In the genomic region with DNA sequence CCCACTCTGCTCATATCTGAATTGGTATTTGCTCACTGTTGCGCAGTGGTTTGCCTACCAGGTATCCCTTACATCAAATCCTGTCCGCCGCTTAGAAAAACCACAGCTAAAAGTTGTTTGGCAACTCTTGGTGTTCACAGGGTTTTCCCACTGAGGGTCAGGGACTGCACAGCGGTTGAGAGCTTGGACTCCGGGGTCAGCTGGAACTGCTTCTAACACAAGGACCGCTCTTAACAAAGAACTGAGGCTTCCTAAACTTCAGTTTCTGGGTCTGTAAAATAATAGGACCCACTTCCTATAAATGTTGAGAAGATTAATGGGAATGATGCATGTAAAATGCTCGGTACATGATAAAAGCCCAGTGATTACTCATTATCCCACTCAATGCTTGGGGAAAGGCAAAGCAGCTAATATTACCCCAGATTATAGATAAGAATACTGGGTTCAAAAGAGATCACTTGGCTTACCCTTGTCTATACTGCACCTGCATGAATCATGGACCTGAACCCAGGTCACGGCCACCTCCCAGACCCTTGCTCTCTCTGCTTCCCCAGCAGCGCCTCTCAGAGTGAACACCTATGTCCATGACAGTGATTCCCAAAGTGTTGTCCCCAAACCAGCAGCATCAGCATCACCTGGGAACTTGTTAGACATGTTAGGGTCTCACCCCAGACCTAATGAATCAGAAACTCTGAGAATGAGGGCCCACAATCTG, we compare ENCODE assay signal across 1 cellular context.
TF ChIP-seq lines count a peak whose summit lies in the region.

No MANE protein-coding gene starts in this region.

TF ChIP-seq in H1, 55 proteins besides CTCF, POLR2A, EP300 and RAD21:
- no peak for TF ChIP-seq TCF12 (IDR thresholded peaks at IDR 0.05; ENCODE audit: low read depth, low read length)
- TF ChIP-seq, protein P1, sequence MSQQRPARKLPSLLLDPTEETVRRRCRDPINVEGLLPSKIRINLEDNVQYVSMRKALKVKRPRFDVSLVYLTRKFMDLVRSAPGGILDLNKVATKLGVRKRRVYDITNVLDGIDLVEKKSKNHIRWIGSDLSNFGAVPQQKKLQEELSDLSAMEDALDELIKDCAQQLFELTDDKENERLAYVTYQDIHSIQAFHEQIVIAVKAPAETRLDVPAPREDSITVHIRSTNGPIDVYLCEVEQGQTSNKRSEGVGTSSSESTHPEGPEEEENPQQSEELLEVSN (IDR thresholded peaks at IDR 0.05): no peak
- no peak for TF ChIP-seq SIN3A (conservative IDR thresholded peaks at IDR 0.05 in 1 of 2, IDR thresholded peaks at IDR 0.05 in 1 of 2; ENCODE audit: low read depth in 1 of 2, low read length in 2 of 2)
- TF ChIP-seq TEAD4 (IDR thresholded peaks at IDR 0.05; ENCODE audit: low read depth, low read length): no peak
- no peak for TF ChIP-seq GABPA (IDR thresholded peaks at IDR 0.05; ENCODE audit: borderline replicate concordance, insufficient read depth, low read length)
- no peak for TF ChIP-seq SAP30 (IDR thresholded peaks at IDR 0.05; ENCODE audit: insufficient read depth, insufficient replicate concordance, low read length)
- no peak for TF ChIP-seq NANOG (IDR thresholded peaks at IDR 0.05; ENCODE audit: insufficient read depth, low read depth, low read length, poor library complexity, severe bottlenecking)
- no peak for TF ChIP-seq PHF8 (conservative IDR thresholded peaks at IDR 0.05; ENCODE audit: low read depth, low read length)
- TF ChIP-seq, protein P2, sequence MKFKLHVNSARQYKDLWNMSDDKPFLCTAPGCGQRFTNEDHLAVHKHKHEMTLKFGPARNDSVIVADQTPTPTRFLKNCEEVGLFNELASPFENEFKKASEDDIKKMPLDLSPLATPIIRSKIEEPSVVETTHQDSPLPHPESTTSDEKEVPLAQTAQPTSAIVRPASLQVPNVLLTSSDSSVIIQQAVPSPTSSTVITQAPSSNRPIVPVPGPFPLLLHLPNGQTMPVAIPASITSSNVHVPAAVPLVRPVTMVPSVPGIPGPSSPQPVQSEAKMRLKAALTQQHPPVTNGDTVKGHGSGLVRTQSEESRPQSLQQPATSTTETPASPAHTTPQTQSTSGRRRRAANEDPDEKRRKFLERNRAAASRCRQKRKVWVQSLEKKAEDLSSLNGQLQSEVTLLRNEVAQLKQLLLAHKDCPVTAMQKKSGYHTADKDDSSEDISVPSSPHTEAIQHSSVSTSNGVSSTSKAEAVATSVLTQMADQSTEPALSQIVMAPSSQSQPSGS (IDR thresholded peaks at IDR 0.05; ENCODE audit: low read length): no peak
- TF ChIP-seq RFX5 (IDR thresholded peaks at IDR 0.05; ENCODE audit: borderline replicate concordance, low read depth, low read length): no peak
- no peak for TF ChIP-seq SP2 (IDR thresholded peaks at IDR 0.05; ENCODE audit: low read length)
- TF ChIP-seq BRCA1 (IDR thresholded peaks at IDR 0.05; ENCODE audit: low read depth, low read length): no peak
- TF ChIP-seq HDAC2 (IDR thresholded peaks at IDR 0.05; ENCODE audit: borderline replicate concordance in 1 of 2, low read depth in 2 of 2, low read length in 2 of 2): no peak
- TF ChIP-seq TAF1 (IDR thresholded peaks at IDR 0.05; ENCODE audit: low read depth, low read length): no peak
- TF ChIP-seq SUZ12 (IDR thresholded peaks at IDR 0.05; ENCODE audit: low read length): no peak
- no peak for TF ChIP-seq POU5F1 (IDR thresholded peaks at IDR 0.05; ENCODE audit: low read depth, low read length)
- no peak for TF ChIP-seq SIRT6 (IDR thresholded peaks at IDR 0.05; ENCODE audit: low read length)
TF ChIP-seq in H1: peak in this region for 0.
